20 cellular contexts compared by ENCODE assay signal in the genomic region with DNA sequence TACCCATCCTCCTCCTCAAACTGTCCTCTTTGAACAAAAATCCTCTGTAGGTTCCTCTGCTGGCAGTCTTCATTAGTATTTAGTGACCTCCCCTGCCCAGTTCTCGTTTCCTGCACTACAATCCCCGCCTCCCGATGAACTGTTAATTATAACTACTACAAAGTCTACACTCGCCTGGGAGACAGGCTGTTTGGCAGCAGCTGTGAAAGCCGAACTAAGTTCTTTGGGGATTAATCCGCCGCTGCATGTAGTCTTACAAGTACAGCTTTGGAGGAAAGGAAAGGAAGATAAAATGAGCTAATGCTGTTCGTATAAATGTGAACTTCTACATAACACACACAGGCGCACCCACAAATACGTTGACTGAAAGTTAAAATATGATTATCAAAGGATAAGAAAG.
DNase-seq lines count a peak whose midpoint lies in the region; ATAC-seq lines count a peak whose summit lies in the region.
"Had no signal": no experiment of that assay in that cellular context is flagged by ENCODE, and none has a peak within 500 bp of the region (broad histone marks: within the 10 kb centered on the region; RNA-seq: fewer than 3 reads in every experiment).

No MANE protein-coding gene starts in this region.

- peak; percentile 37 for DNase-seq in D341Med (ENCODE audit: low spot score)
- peak; percentile 16 for DNase-seq in NCI-H69 (lab: John Stamatoyannopoulos, UW)
- peak; percentile 43 for DNase-seq in amniotic epithelial cell (ENCODE audit: low read depth)
- DNase-seq in left kidney (ENCODE audit: low read depth, low spot score) = peak; percentile 43
- no peak for DNase-seq in GF-D8 (lab: John Stamatoyannopoulos, UW)
- DNase-seq in cardiac septum (ENCODE audit: low spot score) = no peak
- DNase-seq: AML-193; C1 segment of cervical spinal cord; CD8-positive, alpha-beta memory T cell; DMS53; EL; MG63; NCI-H1417; NCI-H187; NCI-H510A treated with DMSO at 0.1 percent for 48 hours; NCI-H774; Right ventricle myocardium superior had no signal

- no peak for ATAC-seq in activated CD4-positive, CD25-positive, alpha-beta regulatory T cell treated with anti-CD3 and anti-CD28 coated beads, Interleukin-2, amount 50 U/mL, for 24 hours
- ATAC-seq in GM18511 (IDR thresholded peaks at IDR 0.05; ENCODE audit: unreplicated experiment) = no peak
- ATAC-seq: K562 had no signal

- intact Hi-C loops in cardiac septum (cut with DNase I) = no loop called here

Comparison
In these comparisons a context has a peak if more than half of its experiments do, and no peak if none do; other contexts are left out.
1. DNase-seq: peak in D341Med (single experiment), NCI-H69 (single experiment), amniotic epithelial cell (single experiment) and left kidney (single experiment); none in GF-D8 (single experiment) and cardiac septum (single experiment).